In genomic region chr5:134370871-134371833, GRCh38 we compare ENCODE assay signal across 8 cellular contexts. TPM values are rescaled to one million over a fixed set of nuclear protein-coding genes. Genes with fewer than 3 reads are reported as not detected.
DNase-seq lines count a peak whose midpoint lies in the region; ATAC-seq and TF ChIP-seq lines count a peak whose summit lies in the region.

Gene UBE2B, plus strand, starts transcription at chr5:134371569. Its CDS starts 27 bp downstream, at chr5:134371596.

- peaks cover 14 to 24% of the 10 kb centered on the region in 2 donors for H3K36me3 Mint-ChIP-seq in CD14-positive monocyte

- H3K36me3 ChIP-seq in left lung: peaks cover 0 to 13% of the 10 kb centered on the region in 2 donors

- peaks cover 0 to 8% (median 5%) of the 10 kb centered on the region in 7 donors for H3K9me3 Mint-ChIP-seq in CD14-positive monocyte

- peak; percentile 75 for ATAC-seq in GM19397 (IDR thresholded peaks at IDR 0.05; ENCODE audit: unreplicated experiment)
- ATAC-seq in HG03571 (IDR thresholded peaks at IDR 0.05; ENCODE audit: unreplicated experiment): peak; percentile 74
- peak; percentile 92 for ATAC-seq in left lung

- TF ChIP-seq CTCF in CD14-positive monocyte (IDR thresholded peaks at IDR 0.05): no peak
- TF ChIP-seq CTCF in left lung (IDR thresholded peaks at IDR 0.05): no peak

- no peaks in the 10 kb centered on the region for H3K27me3 ChIP-seq in left lung

- DNase-seq in CD14-positive monocyte (ENCODE audit: low spot score) (peak; percentile 99), NCI-H82 (lab: John Stamatoyannopoulos, UW) (peak; percentile 99), dermis blood vessel endothelial cell (peak; percentile 100), left lung (peak; percentile 95 to 99)
- DNase-seq in activated CD4-positive, alpha-beta T cell treated with anti-CD3 and anti-CD28 coated beads, Interleukin-2, amount 50 U/mL, for 48 hours: peak; percentile 97 to 98
- DNase-seq in stimulated activated CD4-positive, alpha-beta T cell treated with anti-CD3 and anti-CD28 coated beads, Interleukin-2, amount 100 ng/mL, for 48 hours: peak; percentile 96

- peak within 1 kb of the TSS; percentile 87 to 92 for H3K4me3 ChIP-seq in left lung

- H3K4me1 Mint-ChIP-seq in CD14-positive monocyte: peaks cover 41% of the 10 kb centered on the region

- H3K4me1 ChIP-seq in left lung: peaks cover 9 to 48% of the 10 kb centered on the region in 2 donors

- peak within 1 kb of the TSS; percentile 98 to 100 (median 99) for H3K27ac Mint-ChIP-seq in CD14-positive monocyte

- intact Hi-C loops in CD14-positive monocyte (cut with micrococcal nuclease): loop anchor here (2.0 to 10.0 kb wide), 6 partner anchors 66 to 1316 kb away; partner anchors contain the start of genes JADE2 (in 2 of the 2), PPP2CA (in 2 of the 2) and HSPA4 (in 1 of the 2)
- intact Hi-C loops in left lung (cut with DNase I): no loop called here

- H3K27ac ChIP-seq in left lung: peak within 1 kb of the TSS; percentile 98 to 99

- H3K9me3 ChIP-seq in left lung: no peaks in the 10 kb centered on the region

- peak within 1 kb of the TSS; percentile 95 to 98 for H3K4me3 Mint-ChIP-seq in CD14-positive monocyte

- H3K27me3 Mint-ChIP-seq in CD14-positive monocyte (ENCODE audit: low read depth in 3 of 3): peaks cover 0 to 5% (median 3%) of the 10 kb centered on the region in 3 donors

RNA-seq across cellular contexts. Expression of gene UBE2B, which starts in this region (rescaled TPM):
- 10 to 100 TPM; 43.4 to 68.6 TPM for polyA plus RNA-seq in CD14-positive monocyte
- total RNA-seq in dermis blood vessel endothelial cell: 28.9 and 51.4 TPM in 2 replicates
- total RNA-seq in left lung: 100 to 1,000 TPM in 1 of 2 donors, 10 to 100 TPM in 1; 95.9 to 102 TPM

Comparison
In these comparisons a context has a peak if more than half of its experiments do, and no peak if none do; other contexts are left out.
1. Peak in every context shown above with its lines: DNase-seq, ATAC-seq, H3K4me3 ChIP-seq and H3K27ac ChIP-seq.
2. intact Hi-C loops: an anchor here in CD14-positive monocyte (2.0 to 10.0 kb wide); none called in left lung.